ENCODE assay signal across 10 cellular contexts in the genomic region with DNA sequence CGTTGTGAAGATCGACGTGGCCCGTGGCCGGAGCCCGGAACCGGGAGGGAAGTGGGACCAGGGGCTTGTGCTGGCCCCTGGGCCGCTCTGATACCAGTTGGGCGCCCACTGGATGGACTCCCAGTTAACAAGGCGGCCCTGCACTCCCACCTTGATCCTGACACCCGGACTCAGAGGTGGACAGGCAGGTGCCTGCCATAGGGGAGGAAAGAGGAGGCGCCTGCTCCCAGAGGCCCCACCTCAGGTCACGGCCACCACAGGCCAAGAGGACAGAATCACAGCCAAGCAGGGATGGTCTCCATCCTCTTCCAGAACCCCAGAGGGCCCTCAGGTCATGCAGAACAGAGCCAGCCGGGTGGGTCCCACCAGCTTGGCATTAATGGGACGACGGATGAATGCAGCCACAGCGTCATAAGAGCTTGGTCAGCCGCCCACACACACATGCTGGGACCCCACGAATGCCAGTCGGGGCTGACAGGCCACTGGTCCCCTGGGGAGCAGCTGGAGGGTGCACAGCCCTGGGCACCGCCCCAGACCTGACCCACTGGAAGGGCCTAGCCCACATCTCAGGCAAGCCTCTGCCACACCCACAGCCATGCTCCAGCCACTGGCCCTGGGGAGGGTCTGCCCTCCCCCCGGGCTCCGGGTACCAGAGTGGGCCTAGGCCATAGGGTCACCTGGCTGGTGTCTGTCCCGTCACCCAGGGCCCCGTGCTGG. TPM values are rescaled to one million over a fixed set of nuclear protein-coding genes. Genes with fewer than 3 reads are reported as not detected.
DNase-seq lines count a peak whose midpoint lies in the region; ATAC-seq, FAIRE-seq and TF ChIP-seq lines count a peak whose summit lies in the region.
"Had no signal": no experiment of that assay in that cellular context is flagged by ENCODE, and none has a peak within 500 bp of the region (broad histone marks: within the 10 kb centered on the region; RNA-seq: fewer than 3 reads in every experiment).

No MANE protein-coding gene starts in this region.

- no peak for TF ChIP-seq CTCF in K562 (IDR thresholded peaks at IDR 0.05 in 2 of 3, conservative IDR thresholded peaks at IDR 0.05 in 1 of 3; ENCODE audit: insufficient read depth in 2 of 3, low read depth in 1 of 3, low read length in 3 of 3)
- no peak for TF ChIP-seq CTCF in thoracic aorta (IDR thresholded peaks at IDR 0.05)

- no peak overlapping the region for H4K8ac ChIP-seq in mesenchymal stem cell (ENCODE audit: low read length)

- no peaks in the 10 kb centered on the region for H3K9me3 Mint-ChIP-seq in activated T-cell treated with anti-CD3 and anti-CD28 coated beads, Interleukin-2, amount 50 U/mL, for 4 hours

- in situ Hi-C loops in K562 (cut with MboI): no loop called here

- H3K4me3 Mint-ChIP-seq in activated T-cell treated with anti-CD3 and anti-CD28 coated beads, Interleukin-2, amount 50 U/mL, for 4 hours: peak overlapping the region; percentile 94

- H3K36me3 Mint-ChIP-seq in activated T-cell treated with anti-CD3 and anti-CD28 coated beads, Interleukin-2, amount 50 U/mL, for 4 hours (ENCODE audit: insufficient read depth): peaks cover 8% of the 10 kb centered on the region

- no peak for ATAC-seq in activated T-cell treated with anti-CD3 and anti-CD28 coated beads, Interleukin-2, amount 50 U/mL, for 4 hours
- ATAC-seq in K562 (peak; percentile 1; the same call in 2 of the 3 replicates), thoracic aorta (ENCODE audit: insufficient number of reproducible peaks, low FRiP score, low read depth) (no peak)

- H3K79me1 ChIP-seq in mesenchymal stem cell (replicated peaks; ENCODE audit: low read length, poor library complexity, severe bottlenecking): peaks cover 34% of the 10 kb centered on the region

- WGBS in K562 (ENCODE audit: insufficient coverage, low coverage, missing lambda C conversion rate): 30% methylated on average over 24 of the region's 25 CpGs
- 96% methylated on average over 25 of the region's 25 CpGs for WGBS in mesenchymal stem cell

- H3K27me3 ChIP-seq in K562 (ENCODE audit: control insufficient read depth in 2 of 2, insufficient read depth in 2 of 2, low read length in 2 of 2) (no peaks in the 10 kb centered on the region), mesenchymal stem cell (ENCODE audit: control insufficient read depth in 1 of 2, insufficient read depth in 1 of 2, low read length in 2 of 2) (no peaks in the 10 kb centered on the region), thoracic aorta (replicated peaks; ENCODE audit: insufficient read depth) (no peaks in the 10 kb centered on the region)

- H3K23ac ChIP-seq in mesenchymal stem cell (ENCODE audit: low read length in 2 of 2): no peak overlapping the region

- peaks cover 5% of the 10 kb centered on the region; the same call in 1 of the 2 replicates for H4K20me1 ChIP-seq in K562 (replicated peaks; ENCODE audit: control insufficient read depth, insufficient read depth, low read length)

- BruUV-seq in K562 (replicated peaks; lab: Mats Ljungman, UMichigan): TSS peak; percentile 90

- no peak overlapping the region for H3K18ac ChIP-seq in mesenchymal stem cell (ENCODE audit: low read depth in 1 of 2, low read length in 2 of 2)

- no peak overlapping the region for H2BK5ac ChIP-seq in mesenchymal stem cell (ENCODE audit: low read depth, low read length, poor library complexity, severe bottlenecking)

- POLR2A ChIA-PET in K562 (lab: Yijun Ruan, JAX): interaction anchor here (0.6 to 1.9 kb wide), 7 partner anchors 9 to 218 kb away, joined by 3 to 8 read pairs (median 4); partner anchors contain the start of gene ABHD17A

- H3K4me3 ChIP-seq in K562: peak overlapping the region; percentile 100
- peak overlapping the region in 1 of 2 experiments; percentile 98 for H3K4me3 ChIP-seq in mesenchymal stem cell (ENCODE audit: insufficient read depth in 1 of 2, low read depth in 1 of 2, low read length in 2 of 2)
- peak overlapping the region; percentile 71 for H3K4me3 ChIP-seq in thoracic aorta

- H2BK12ac ChIP-seq in mesenchymal stem cell (ENCODE audit: low read length in 2 of 2): no peak overlapping the region

- no peak overlapping the region for H3K14ac ChIP-seq in mesenchymal stem cell (ENCODE audit: low read length in 2 of 2)

- peaks cover 71% of the 10 kb centered on the region for H3K79me2 ChIP-seq in K562 (ENCODE audit: control insufficient read depth, insufficient read depth, low read length)

- H3K27me3 Mint-ChIP-seq in activated T-cell treated with anti-CD3 and anti-CD28 coated beads, Interleukin-2, amount 50 U/mL, for 4 hours (ENCODE audit: low read depth): no peaks in the 10 kb centered on the region

- CTCF ChIA-PET in K562 (lab: Yijun Ruan, JAX; ENCODE audit: low intra/inter-chr PET ratio): no interaction called here

- H3K27ac ChIP-seq in K562 (ENCODE audit: extremely low read depth, low read depth, low read length) (peak overlapping the region; percentile 94), mesenchymal stem cell (ENCODE audit: low read length, poor library complexity, severe bottlenecking) (no peak overlapping the region), thoracic aorta (peak overlapping the region; percentile 30 to 34)

- H3K36me3 ChIP-seq in K562 (ENCODE audit: control insufficient read depth, insufficient read depth, low read length) (peaks cover 37% of the 10 kb centered on the region; the same call in 2 of the 3 replicates), mesenchymal stem cell (ENCODE audit: control insufficient read depth in 1 of 2, insufficient read depth in 2 of 2, low read depth in 1 of 2, low read length in 2 of 2) (peaks cover 10 to 37% of the 10 kb centered on the region in 2 experiments), thoracic aorta (no peaks in the 10 kb centered on the region)

- no peak overlapping the region for H3K4ac ChIP-seq in mesenchymal stem cell (ENCODE audit: low read depth in 1 of 2, low read length in 2 of 2)

- no peak for DNase-seq in activated T-cell treated with anti-CD3 and anti-CD28 coated beads, Interleukin-2, amount 50 U/mL, for 4 hours
- DNase-seq in activated T-cell treated with anti-CD3 and anti-CD28 coated beads, Interleukin-2, amount 50 U/mL, for 48 hours: no peak
- no peak for DNase-seq in K562 (ENCODE audit: extremely low read depth in 1 of 4, low spot score in 3 of 4)
- DNase-seq in mesenchymal stem cell: no peak
- no peak for DNase-seq in thoracic aorta (ENCODE audit: low spot score)
- DNase-seq in stimulated activated CD4-positive, alpha-beta T cell treated with anti-CD3 and anti-CD28 coated beads, Interleukin-12 subunit alpha, Interleukin-12 subunit beta, amount 100 ng/mL, for 4 hours: no peak
- DNase-seq in NCI-H128 (lab: John Stamatoyannopoulos, UW; ENCODE audit: unreplicated experiment): no peak
- DNase-seq in GM12892 (ENCODE audit: insufficient read length): no peak
- DNase-seq: activated CD4-positive, alpha-beta T cell treated with anti-CD3 and anti-CD28 coated beads for 48 hours had no signal

- H2AFZ ChIP-seq in K562 (ENCODE audit: low read depth, low read length): peak overlapping the region; percentile 62; the same call in 1 of the 2 replicates
- H2AFZ ChIP-seq in mesenchymal stem cell (ENCODE audit: low read depth, low read length): no peak overlapping the region

- TF ChIP-seq POLR2A in K562 (conservative IDR thresholded peaks at IDR 0.05) (no peak), GM12892 (IDR thresholded peaks at IDR 0.05; ENCODE audit: low read depth, low read length) (no peak)

- H3K9me3 ChIP-seq in K562 (replicated peaks; ENCODE audit: control insufficient read depth, insufficient read depth, low read depth, low read length) (no peaks in the 10 kb centered on the region), mesenchymal stem cell (ENCODE audit: control insufficient read depth, low read length) (no peaks in the 10 kb centered on the region), thoracic aorta (no peaks in the 10 kb centered on the region)

- no peak for TF ChIP-seq RAD21 in K562 (CRISPR knock-in tag; conservative IDR thresholded peaks at IDR 0.05 in 1 of 2, IDR thresholded peaks at IDR 0.05 in 1 of 2)

- no peak overlapping the region for H2AK5ac ChIP-seq in mesenchymal stem cell (ENCODE audit: low read length, severe bottlenecking)

- H4K91ac ChIP-seq in mesenchymal stem cell (ENCODE audit: low read length): no peak overlapping the region

- no peaks in the 10 kb centered on the region for H3K9me1 ChIP-seq in K562 (ENCODE audit: control insufficient read depth, insufficient read depth, low read length)

- no peak for TF ChIP-seq EP300 in K562 (IDR thresholded peaks at IDR 0.05; ENCODE audit: low read length)

- H3K9ac ChIP-seq in K562 (ENCODE audit: insufficient read depth in 1 of 2, low read depth in 2 of 2, low read length in 2 of 2): peak overlapping the region; percentile 94 to 95
- peak overlapping the region; percentile 98 for H3K9ac ChIP-seq in mesenchymal stem cell (ENCODE audit: low read length)

- FAIRE-seq in K562 (lab: Jason Lieb, UNC) (no peak), GM12892 (lab: Jason Lieb, UNC) (no peak)
- FAIRE-seq: urothelium cell line had no signal

- peak overlapping the region; percentile 85 for H3K4me2 ChIP-seq in K562 (ENCODE audit: insufficient read depth, low read length)
- no peak overlapping the region for H3K4me2 ChIP-seq in mesenchymal stem cell (ENCODE audit: low read length, poor library complexity, severe bottlenecking)

- no peak overlapping the region for H2BK120ac ChIP-seq in mesenchymal stem cell (ENCODE audit: low read depth, low read length)

- no peak overlapping the region for H2BK15ac ChIP-seq in mesenchymal stem cell (ENCODE audit: low read depth, poor library complexity, severe bottlenecking)

- peaks cover 50 to 64% of the 10 kb centered on the region in 2 experiments for H3K4me1 ChIP-seq in K562 (replicated peaks in 1 of 2; ENCODE audit: control insufficient read depth in 2 of 2, insufficient read depth in 2 of 2, low read length in 2 of 2)
- H3K4me1 ChIP-seq in mesenchymal stem cell (ENCODE audit: control insufficient read depth, insufficient read depth, low read depth, low read length): peaks cover 22% of the 10 kb centered on the region
- H3K4me1 ChIP-seq in thoracic aorta (ENCODE audit: control insufficient read depth in 1 of 2, low read depth in 2 of 2): peaks cover 29 to 37% of the 10 kb centered on the region in 2 donors

- intact Hi-C loops in K562 (cut with micrococcal nuclease): loop anchor here (2.0 kb wide), 1 partner anchor 24 kb away; no protein-coding TSS in a partner anchor

- peaks cover 29% of the 10 kb centered on the region for H3K4me1 Mint-ChIP-seq in activated T-cell treated with anti-CD3 and anti-CD28 coated beads, Interleukin-2, amount 50 U/mL, for 4 hours (ENCODE audit: low read depth)

RNA-seq across cellular contexts. Expression of gene KLF16, which starts 9.6 kb away (rescaled TPM):
- total RNA-seq in activated T-cell treated with anti-CD3 and anti-CD28 coated beads, Interleukin-2, amount 50 U/mL, for 4 hours: 10 to 100 TPM; 64.0 to 71.0 (median 69.1) TPM
- total RNA-seq in K562 (2011; cell fraction: chromatin; rRNA removed; ENCODE audit: low replicate concordance): 5.8 and 14.0 TPM in 2 replicates
- 11.7 and 16.7 TPM in 2 replicates for total RNA-seq in K562 (2011; cell fraction: nucleolus; rRNA removed)
- total RNA-seq in K562 (2011; cell fraction: nucleoplasm; rRNA removed): 6.4 and 7.5 TPM in 2 replicates
- 15.5 and 22.0 TPM in 2 replicates for total RNA-seq in K562 (2014; rRNA removed)
- total RNA-seq in K562 (2014; rRNA removed; fragmentation: Illumina TruSeq; extraction: Trizol): 3.4 and 3.8 TPM in 2 replicates
- 7.9 and 9.4 TPM in 2 replicates for total RNA-seq in K562 (2015; rRNA removed; fragmentation: Illumina TruSeq; extraction: Trizol)
- 59.1 and 60.4 TPM in 2 replicates for total RNA-seq in K562 (2021)
- polyA plus RNA-seq in K562 (2011; rRNA removed): 3.7 and 4.8 TPM in 2 replicates
- 7.1 and 44.8 TPM in 2 replicates for polyA plus RNA-seq in K562 (2011; cell fraction: cytosol; rRNA removed)
- polyA plus RNA-seq in K562 (2011; cell fraction: nucleus; rRNA removed): 14.2 and 29.1 TPM in 2 replicates
- polyA plus RNA-seq in K562 (2012): 20.8 and 23.7 TPM in 2 replicates
- polyA plus RNA-seq in K562 (2014; fragmentation: Illumina TruSeq; extraction: Trizol): 6.8 and 13.1 TPM in 2 replicates
- polyA plus RNA-seq in K562 (2014; fragmentation: Nextera tagmentation; extraction: Ambion mirVana): under 1 TPM; 0.04 to 0.10 TPM
- polyA plus RNA-seq in K562 (2014; rRNA removed): 15.4 and 27.5 TPM in 2 replicates
- polyA minus RNA-seq in K562 (2011; rRNA and poly(A)+ RNA removed): 1.0 and 1.3 TPM in 2 replicates
- polyA minus RNA-seq in K562 (2011; cell fraction: cytosol; rRNA and poly(A)+ RNA removed): 15.0 and 25.4 TPM in 2 replicates
- polyA minus RNA-seq in K562 (2011; cell fraction: nucleus; rRNA and poly(A)+ RNA removed): 5.8 and 6.6 TPM in 2 replicates
- 25.8 TPM for polyA plus RNA-seq in mesenchymal stem cell (2013, experiment 1 of 2)
- 28.0 TPM for polyA plus RNA-seq in mesenchymal stem cell (2013, experiment 2 of 2)
- total RNA-seq in thoracic aorta: 10 to 100 TPM in 1 of 2 donors, 1 to 10 TPM in 1; 7.7 to 11.0 TPM
- 4.3 TPM for polyA plus RNA-seq in GM12892 (2012; ENCODE audit: missing spikeins)

RNA-seq across cellular contexts. Expression of gene ABHD17A, which starts 12.3 kb away (rescaled TPM):
- total RNA-seq in activated T-cell treated with anti-CD3 and anti-CD28 coated beads, Interleukin-2, amount 50 U/mL, for 4 hours: 100 to 1,000 TPM; 109 to 135 (median 117) TPM
- 29.4 and 87.9 TPM in 2 replicates for total RNA-seq in K562 (2011; cell fraction: chromatin; rRNA removed; ENCODE audit: low replicate concordance)
- 61.7 and 67.8 TPM in 2 replicates for total RNA-seq in K562 (2011; cell fraction: nucleolus; rRNA removed)
- 40.1 and 45.4 TPM in 2 replicates for total RNA-seq in K562 (2011; cell fraction: nucleoplasm; rRNA removed)
- 135 and 157 TPM in 2 replicates for total RNA-seq in K562 (2014; rRNA removed)
- 0.93 and 1.5 TPM in 2 replicates for total RNA-seq in K562 (2014; rRNA removed; fragmentation: Illumina TruSeq; extraction: Trizol)
- total RNA-seq in K562 (2015; rRNA removed; fragmentation: Illumina TruSeq; extraction: Trizol): 18.9 and 26.5 TPM in 2 replicates
- total RNA-seq in K562 (2021): 84.2 and 87.7 TPM in 2 replicates
- polyA plus RNA-seq in K562 (2011; rRNA removed): 24.6 and 45.3 TPM in 2 replicates
- 54.2 and 174 TPM in 2 replicates for polyA plus RNA-seq in K562 (2011; cell fraction: cytosol; rRNA removed)
- polyA plus RNA-seq in K562 (2011; cell fraction: nucleus; rRNA removed): 117 and 184 TPM in 2 replicates
- polyA plus RNA-seq in K562 (2012): 47.5 and 74.5 TPM in 2 replicates
- 3.6 and 16.9 TPM in 2 replicates for polyA plus RNA-seq in K562 (2014; fragmentation: Illumina TruSeq; extraction: Trizol)
- under 1 TPM in 1 of 2 experiments, not detected in 1; 0.04 TPM for polyA plus RNA-seq in K562 (2014; fragmentation: Nextera tagmentation; extraction: Ambion mirVana)
- 95.1 and 99.0 TPM in 2 replicates for polyA plus RNA-seq in K562 (2014; rRNA removed)
- polyA minus RNA-seq in K562 (2011; rRNA and poly(A)+ RNA removed): 6.9 and 11.0 TPM in 2 replicates
- polyA minus RNA-seq in K562 (2011; cell fraction: cytosol; rRNA and poly(A)+ RNA removed): 26.1 and 39.4 TPM in 2 replicates
- 15.3 and 15.8 TPM in 2 replicates for polyA minus RNA-seq in K562 (2011; cell fraction: nucleus; rRNA and poly(A)+ RNA removed)
- 60.5 TPM for polyA plus RNA-seq in mesenchymal stem cell (2013, experiment 1 of 2)
- 60.5 TPM for polyA plus RNA-seq in mesenchymal stem cell (2013, experiment 2 of 2)
- total RNA-seq in thoracic aorta: 100 to 1,000 TPM in 1 of 2 donors, 10 to 100 TPM in 1; 96.8 to 143 TPM
- 5.0 TPM for polyA plus RNA-seq in GM12892 (2012; ENCODE audit: missing spikeins)

RNA-seq across cellular contexts. Expression of gene REXO1, which starts 24.7 kb away (rescaled TPM):
- 10 to 100 TPM; 91.5 to 95.0 (median 94.4) TPM for total RNA-seq in activated T-cell treated with anti-CD3 and anti-CD28 coated beads, Interleukin-2, amount 50 U/mL, for 4 hours
- total RNA-seq in K562 (2011; cell fraction: chromatin; rRNA removed; ENCODE audit: low replicate concordance): 46.7 and 163 TPM in 2 replicates
- total RNA-seq in K562 (2011; cell fraction: nucleolus; rRNA removed): 112 and 114 TPM in 2 replicates
- total RNA-seq in K562 (2011; cell fraction: nucleoplasm; rRNA removed): 55.0 and 57.6 TPM in 2 replicates
- total RNA-seq in K562 (2014; rRNA removed) (15.8 and 21.9 TPM in 2 replicates), K562 (2014; rRNA removed; fragmentation: Illumina TruSeq; extraction: Trizol) (3.5 and 4.5 TPM in 2 replicates), K562 (2015; rRNA removed; fragmentation: Illumina TruSeq; extraction: Trizol) (15.8 and 20.8 TPM in 2 replicates), K562 (2021) (52.4 and 63.3 TPM in 2 replicates), thoracic aorta (10 to 100 TPM; 18.2 to 24.5 TPM)
- polyA plus RNA-seq in K562 (2011; rRNA removed) (14.6 and 21.5 TPM in 2 replicates), K562 (2014; fragmentation: Illumina TruSeq; extraction: Trizol) (16.7 and 40.7 TPM in 2 replicates), K562 (2014; fragmentation: Nextera tagmentation; extraction: Ambion mirVana) (under 1 TPM; 0.04 to 0.29 TPM), K562 (2014; rRNA removed) (31.0 and 50.1 TPM in 2 replicates)
- 17.4 and 27.3 TPM in 2 replicates for polyA plus RNA-seq in K562 (2011; cell fraction: cytosol; rRNA removed)
- polyA plus RNA-seq in K562 (2011; cell fraction: nucleus; rRNA removed): 56.5 and 100 TPM in 2 replicates
- 37.1 and 39.8 TPM in 2 replicates for polyA plus RNA-seq in K562 (2012)
- polyA minus RNA-seq in K562 (2011; rRNA and poly(A)+ RNA removed): 7.4 and 11.2 TPM in 2 replicates
- 23.8 and 34.7 TPM in 2 replicates for polyA minus RNA-seq in K562 (2011; cell fraction: cytosol; rRNA and poly(A)+ RNA removed)
- 19.5 and 21.3 TPM in 2 replicates for polyA minus RNA-seq in K562 (2011; cell fraction: nucleus; rRNA and poly(A)+ RNA removed)
- 16.0 TPM for polyA plus RNA-seq in mesenchymal stem cell (2013, experiment 1 of 2)
- 14.2 TPM for polyA plus RNA-seq in mesenchymal stem cell (2013, experiment 2 of 2)
- polyA plus RNA-seq in GM12892 (2012; ENCODE audit: missing spikeins): 9.5 TPM

RNA-seq across cellular contexts. Expression of gene ADAT3, which starts 32.2 kb away (rescaled TPM):
- total RNA-seq in activated T-cell treated with anti-CD3 and anti-CD28 coated beads, Interleukin-2, amount 50 U/mL, for 4 hours: 1 to 10 TPM; 7.3 to 7.8 (median 7.7) TPM
- 6.3 and 20.5 TPM in 2 replicates for total RNA-seq in K562 (2011; cell fraction: chromatin; rRNA removed; ENCODE audit: low replicate concordance)
- 18.0 and 18.5 TPM in 2 replicates for total RNA-seq in K562 (2011; cell fraction: nucleolus; rRNA removed)
- 5.6 and 6.9 TPM in 2 replicates for total RNA-seq in K562 (2011; cell fraction: nucleoplasm; rRNA removed)
- total RNA-seq in K562 (2014; rRNA removed) (7.8 and 10.4 TPM in 2 replicates), K562 (2014; rRNA removed; fragmentation: Illumina TruSeq; extraction: Trizol) (not detected in 2 replicates), K562 (2015; rRNA removed; fragmentation: Illumina TruSeq; extraction: Trizol) (0.72 and 1.7 TPM in 2 replicates), K562 (2021) (15.1 and 15.6 TPM in 2 replicates), thoracic aorta (1 to 10 TPM; 3.9 to 8.4 TPM)
- polyA plus RNA-seq in K562 (2011; rRNA removed) (0.67 and 1.1 TPM in 2 replicates), K562 (2014; fragmentation: Illumina TruSeq; extraction: Trizol) (0.68 TPM in 1 of 2 replicates, not detected in the other), K562 (2014; fragmentation: Nextera tagmentation; extraction: Ambion mirVana) (not detected), K562 (2014; rRNA removed) (9.2 and 10.2 TPM in 2 replicates)
- polyA plus RNA-seq in K562 (2011; cell fraction: cytosol; rRNA removed): 1.1 and 11.4 TPM in 2 replicates
- 3.3 and 11.9 TPM in 2 replicates for polyA plus RNA-seq in K562 (2011; cell fraction: nucleus; rRNA removed)
- 6.8 and 6.9 TPM in 2 replicates for polyA plus RNA-seq in K562 (2012)
- polyA minus RNA-seq in K562 (2011; rRNA and poly(A)+ RNA removed): 0.18 and 0.21 TPM in 2 replicates
- polyA minus RNA-seq in K562 (2011; cell fraction: cytosol; rRNA and poly(A)+ RNA removed): 4.5 and 5.4 TPM in 2 replicates
- 2.1 and 3.4 TPM in 2 replicates for polyA minus RNA-seq in K562 (2011; cell fraction: nucleus; rRNA and poly(A)+ RNA removed)
- 4.9 TPM for polyA plus RNA-seq in mesenchymal stem cell (2013, experiment 1 of 2)
- 4.9 TPM for polyA plus RNA-seq in mesenchymal stem cell (2013, experiment 2 of 2)
- polyA plus RNA-seq in GM12892 (2012; ENCODE audit: missing spikeins): not detected

RNA-seq across cellular contexts. Expression of gene SCAMP4, which starts 32.2 kb away (rescaled TPM):
- total RNA-seq in activated T-cell treated with anti-CD3 and anti-CD28 coated beads, Interleukin-2, amount 50 U/mL, for 4 hours: 10 to 100 TPM; 37.2 to 40.3 (median 39.4) TPM
- 53.4 and 162 TPM in 2 replicates for total RNA-seq in K562 (2011; cell fraction: chromatin; rRNA removed; ENCODE audit: low replicate concordance)
- 113 and 133 TPM in 2 replicates for total RNA-seq in K562 (2011; cell fraction: nucleolus; rRNA removed)
- 92.1 and 94.1 TPM in 2 replicates for total RNA-seq in K562 (2011; cell fraction: nucleoplasm; rRNA removed)
- total RNA-seq in K562 (2014; rRNA removed): 20.9 and 26.4 TPM in 2 replicates
- 4.1 and 5.6 TPM in 2 replicates for total RNA-seq in K562 (2014; rRNA removed; fragmentation: Illumina TruSeq; extraction: Trizol)
- 12.8 and 13.2 TPM in 2 replicates for total RNA-seq in K562 (2015; rRNA removed; fragmentation: Illumina TruSeq; extraction: Trizol)
- total RNA-seq in K562 (2021): 40.3 and 45.9 TPM in 2 replicates
- 6.7 and 8.9 TPM in 2 replicates for polyA plus RNA-seq in K562 (2011; rRNA removed)
- 8.3 and 13.1 TPM in 2 replicates for polyA plus RNA-seq in K562 (2011; cell fraction: cytosol; rRNA removed)
- 20.3 and 35.7 TPM in 2 replicates for polyA plus RNA-seq in K562 (2011; cell fraction: nucleus; rRNA removed)
- polyA plus RNA-seq in K562 (2012): 26.7 and 53.0 TPM in 2 replicates
- polyA plus RNA-seq in K562 (2014; fragmentation: Illumina TruSeq; extraction: Trizol): 15.2 and 26.1 TPM in 2 replicates
- under 1 TPM; 0.81 to 0.89 TPM for polyA plus RNA-seq in K562 (2014; fragmentation: Nextera tagmentation; extraction: Ambion mirVana)
- 17.1 and 19.3 TPM in 2 replicates for polyA plus RNA-seq in K562 (2014; rRNA removed)
- polyA minus RNA-seq in K562 (2011; rRNA and poly(A)+ RNA removed): 3.4 and 5.9 TPM in 2 replicates
- 13.0 and 23.2 TPM in 2 replicates for polyA minus RNA-seq in K562 (2011; cell fraction: cytosol; rRNA and poly(A)+ RNA removed)
- 12.0 and 13.3 TPM in 2 replicates for polyA minus RNA-seq in K562 (2011; cell fraction: nucleus; rRNA and poly(A)+ RNA removed)
- polyA plus RNA-seq in mesenchymal stem cell (2013, experiment 1 of 2): 66.6 TPM
- polyA plus RNA-seq in mesenchymal stem cell (2013, experiment 2 of 2): 67.9 TPM
- total RNA-seq in thoracic aorta: 10 to 100 TPM; 44.1 to 73.7 TPM
- polyA plus RNA-seq in GM12892 (2012; ENCODE audit: missing spikeins): 7.2 TPM
